Comparison of ENCODE assay signal across 13 cellular contexts in genomic region chr4:1544861-1545275, GRCh38.
DNase-seq lines count a peak whose midpoint lies in the region; ATAC-seq, FAIRE-seq and TF ChIP-seq lines count a peak whose summit lies in the region.
"Had no signal": no experiment of that assay in that cellular context is flagged by ENCODE, and none has a peak within 500 bp of the region (broad histone marks: within the 10 kb centered on the region; RNA-seq: fewer than 3 reads in every experiment).

No MANE protein-coding gene starts in this region.

- BruUV-seq in K562 (replicated peaks; lab: Mats Ljungman, UMichigan), result no TSS peak

- peaks cover 32 to 67% of the 10 kb centered on the region in 2 experiments; a peak in 4 of 5 replicates for H3K27me3 ChIP-seq in K562 (ENCODE audit: control insufficient read depth in 2 of 2, insufficient read depth in 2 of 2, low read length in 2 of 2)
- H3K27me3 ChIP-seq in rectal smooth muscle tissue (ENCODE audit: control insufficient read depth, insufficient read depth, low read length), result no peaks in the 10 kb centered on the region
- H3K27me3 ChIP-seq: brain microvascular endothelial cell had no signal

- no peaks in the 10 kb centered on the region for H3K36me3 Mint-ChIP-seq in activated CD4-positive, alpha-beta T cell treated with anti-CD3 and anti-CD28 coated beads, Interleukin-2, amount 10 ng/mL, durations not matched to agents 7 days and 5 days (ENCODE audit: low read depth)

- peaks cover 11% of the 10 kb centered on the region for H4K20me1 ChIP-seq in K562 (replicated peaks; ENCODE audit: control insufficient read depth, insufficient read depth, low read length)

- no peak for TF ChIP-seq EP300 in K562 (IDR thresholded peaks at IDR 0.05; ENCODE audit: low read length)

- no peaks in the 10 kb centered on the region for H3K36me3 ChIP-seq in K562 (ENCODE audit: control insufficient read depth, insufficient read depth, low read length)
- no peaks in the 10 kb centered on the region for H3K36me3 ChIP-seq in rectal smooth muscle tissue (ENCODE audit: control insufficient read depth, insufficient read depth, low read length)
- H3K36me3 ChIP-seq: brain microvascular endothelial cell had no signal

- H3K4me3 Mint-ChIP-seq in activated CD4-positive, alpha-beta T cell treated with anti-CD3 and anti-CD28 coated beads, Interleukin-2, amount 10 ng/mL, durations not matched to agents 7 days and 5 days, result no peak overlapping the region
- H3K4me3 Mint-ChIP-seq: B cell; stimulated activated naive B cell treated with anti-CD40 and anti-IgM and Interleukin-4, amounts not matched to agents 10 μg/mL and 1 μg/mL and 100 μg/mL, for 72 hours had no signal

- H2AFZ ChIP-seq in K562 (ENCODE audit: low read depth, low read length), result no peak overlapping the region

- H3K27me3 Mint-ChIP-seq in activated CD4-positive, alpha-beta T cell treated with anti-CD3 and anti-CD28 coated beads, Interleukin-2, amount 10 ng/mL, durations not matched to agents 7 days and 5 days, result no peaks in the 10 kb centered on the region

- no peak for DNase-seq in activated CD4-positive, alpha-beta T cell treated with anti-CD3 and anti-CD28 coated beads, Interleukin-2, amount 10 ng/mL, durations not matched to agents 7 days and 5 days
- no peak for DNase-seq in activated CD4-positive, alpha-beta T cell treated with anti-CD3 and anti-CD28 coated beads for 1 hour
- DNase-seq in HT-29 (ENCODE audit: low spot score), result peak; percentile 69
- no peak for DNase-seq in K562 (ENCODE audit: extremely low read depth in 1 of 4, low spot score in 3 of 4)
- DNase-seq in putamen (ENCODE audit: low spot score), result no peak
- DNase-seq: brain microvascular endothelial cell; erythroblast; stimulated activated naive B cell treated with anti-CD40 and anti-IgM and Interleukin-4, amounts not matched to agents 10 μg/mL and 1 μg/mL and 100 μg/mL, for 72 hours had no signal

- CTCF ChIA-PET in activated CD4-positive, alpha-beta T cell treated with anti-CD3 and anti-CD28 coated beads, Interleukin-2, amount 10 ng/mL, durations not matched to agents 7 days and 5 days (lab: Charles Lee), result no interaction called here
- CTCF ChIA-PET in K562 (lab: Yijun Ruan, JAX; ENCODE audit: low intra/inter-chr PET ratio), result no interaction called here

- H3K27ac Mint-ChIP-seq in activated CD4-positive, alpha-beta T cell treated with anti-CD3 and anti-CD28 coated beads, Interleukin-2, amount 10 ng/mL, durations not matched to agents 7 days and 5 days, result peak overlapping the region; percentile 80
- H3K27ac Mint-ChIP-seq: B cell; stimulated activated naive B cell treated with anti-CD40 and anti-IgM and Interleukin-4, amounts not matched to agents 10 μg/mL and 1 μg/mL and 100 μg/mL, for 72 hours had no signal

- WGBS in K562 (ENCODE audit: insufficient coverage, low coverage, missing lambda C conversion rate), result 33% methylated on average over 18 of the region's 18 CpGs

- no peak overlapping the region for H3K4me2 ChIP-seq in K562 (ENCODE audit: insufficient read depth, low read length)

- no peak for TF ChIP-seq POLR2A in K562 (conservative IDR thresholded peaks at IDR 0.05)

- H3K4me1 Mint-ChIP-seq in activated CD4-positive, alpha-beta T cell treated with anti-CD3 and anti-CD28 coated beads, Interleukin-2, amount 10 ng/mL, durations not matched to agents 7 days and 5 days, result peaks cover 5% of the 10 kb centered on the region

- no peaks in the 10 kb centered on the region for H3K9me3 ChIP-seq in K562 (replicated peaks; ENCODE audit: control insufficient read depth, insufficient read depth, low read depth, low read length)

- FAIRE-seq in K562 (lab: Jason Lieb, UNC), result no peak
- FAIRE-seq: islet of Langerhans had no signal

- H3K9me1 ChIP-seq in K562 (ENCODE audit: control insufficient read depth, insufficient read depth, low read length), result no peaks in the 10 kb centered on the region

- POLR2A ChIA-PET in activated CD4-positive, alpha-beta T cell treated with anti-CD3 and anti-CD28 coated beads, Interleukin-2, amount 10 ng/mL, durations not matched to agents 7 days and 5 days (lab: Charles Lee), result no interaction called here
- POLR2A ChIA-PET in K562 (lab: Yijun Ruan, JAX), result no interaction called here

- in situ Hi-C loops in K562 (cut with MboI), result no loop called here

- H3K27ac ChIP-seq in K562 (ENCODE audit: extremely low read depth, low read depth, low read length) (no peak overlapping the region), rectal smooth muscle tissue (ENCODE audit: low read depth, low read length) (no peak overlapping the region)
- H3K27ac ChIP-seq: brain microvascular endothelial cell had no signal

- intact Hi-C loops in K562 (cut with micrococcal nuclease), result no loop called here

- H3K4me3 ChIP-seq in K562 (no peak overlapping the region), rectal smooth muscle tissue (ENCODE audit: low read length) (peak overlapping the region; percentile 5)

- H3K9ac ChIP-seq in K562 (ENCODE audit: insufficient read depth in 1 of 2, low read depth in 2 of 2, low read length in 2 of 2), result no peak overlapping the region
- no peak overlapping the region for H3K9ac ChIP-seq in rectal smooth muscle tissue (ENCODE audit: low read length)

- H3K4me1 ChIP-seq in K562 (replicated peaks in 1 of 2; ENCODE audit: control insufficient read depth in 2 of 2, insufficient read depth in 2 of 2, low read length in 2 of 2), result peaks cover 3 to 74% of the 10 kb centered on the region in 2 experiments; a peak in 4 of 5 replicates
- no peaks in the 10 kb centered on the region for H3K4me1 ChIP-seq in rectal smooth muscle tissue (ENCODE audit: control insufficient read depth, insufficient read depth, low read length)

- ATAC-seq in K562 (no peak), HG03354 (IDR thresholded peaks at IDR 0.05; ENCODE audit: poor library complexity, severe bottlenecking, unreplicated experiment) (no peak), GM19023 (IDR thresholded peaks at IDR 0.05; ENCODE audit: unreplicated experiment) (no peak)

- no peaks in the 10 kb centered on the region for H3K9me3 Mint-ChIP-seq in activated CD4-positive, alpha-beta T cell treated with anti-CD3 and anti-CD28 coated beads, Interleukin-2, amount 10 ng/mL, durations not matched to agents 7 days and 5 days
- H3K9me3 Mint-ChIP-seq: stimulated activated naive B cell treated with anti-CD40 and anti-IgM and Interleukin-4, amounts not matched to agents 10 μg/mL and 1 μg/mL and 100 μg/mL, for 72 hours had no signal

- no peak for TF ChIP-seq RAD21 in K562 (CRISPR knock-in tag; conservative IDR thresholded peaks at IDR 0.05 in 1 of 2, IDR thresholded peaks at IDR 0.05 in 1 of 2)

- no peaks in the 10 kb centered on the region for H3K79me2 ChIP-seq in K562 (ENCODE audit: control insufficient read depth, insufficient read depth, low read length)

- TF ChIP-seq CTCF in K562 (IDR thresholded peaks at IDR 0.05 in 2 of 3, conservative IDR thresholded peaks at IDR 0.05 in 1 of 3; ENCODE audit: insufficient read depth in 2 of 3, low read depth in 1 of 3, low read length in 3 of 3), result no peak

TF ChIP-seq in K562, 482 proteins besides CTCF, POLR2A, EP300 and RAD21:
- TF ChIP-seq ZFX (CRISPR knock-in tag; IDR thresholded peaks at IDR 0.05) (peak; percentile 29; the same call in 1 of the 2 replicates), PRDM10 (IDR thresholded peaks at IDR 0.05; ENCODE audit: partially characterized antibody) (no peak), FOXA3 (CRISPR knock-in tag; conservative IDR thresholded peaks at IDR 0.05 in 1 of 2, IDR thresholded peaks at IDR 0.05 in 1 of 2) (peak in 1 of 2 experiments; percentile 57; a peak in 1 of 4 replicates)
TF ChIP-seq in K562: peak in this region for 2.
